ENCODE assay signal across 8 cellular contexts in the genomic region with DNA sequence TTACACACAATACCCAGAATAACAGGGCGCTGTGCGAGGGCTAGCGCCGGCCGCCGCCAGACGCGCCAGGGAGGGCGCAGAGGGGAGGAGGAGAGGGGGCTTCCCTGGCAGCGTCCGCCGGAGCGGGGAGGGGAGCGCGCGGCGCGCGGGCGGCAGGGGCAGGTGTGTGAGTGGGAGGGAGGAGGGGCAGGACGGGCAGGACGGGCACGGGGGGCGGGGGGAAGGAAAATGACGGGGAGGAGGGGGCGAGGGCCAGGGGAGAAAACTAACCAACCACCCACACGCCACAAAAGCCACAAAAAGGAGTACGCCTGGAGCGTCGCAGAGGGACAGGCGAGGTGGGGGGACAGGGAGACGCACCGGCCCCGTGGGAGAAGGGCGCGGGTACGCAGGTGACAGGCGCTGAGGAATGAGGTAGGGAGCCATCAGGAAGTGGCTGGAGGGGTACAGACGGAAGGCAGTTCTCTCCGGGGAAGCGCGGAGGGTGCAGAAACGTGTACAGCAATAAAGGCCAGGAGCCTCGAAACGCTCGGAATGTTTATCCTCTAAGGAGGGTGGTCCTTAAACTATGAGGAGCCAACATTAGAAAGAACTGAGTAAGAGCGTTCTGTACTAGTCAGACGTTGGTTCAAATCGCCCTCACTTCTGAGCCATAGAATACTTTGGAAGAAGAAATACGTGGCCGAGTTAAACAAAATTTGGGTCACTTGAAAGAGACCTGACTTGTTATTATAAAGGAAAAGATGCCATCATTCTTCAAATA. TPM values are rescaled to one million over a fixed set of nuclear protein-coding genes. Genes with fewer than 3 reads are reported as not detected.
DNase-seq lines count a peak whose midpoint lies in the region; ATAC-seq and TF ChIP-seq lines count a peak whose summit lies in the region.

No MANE protein-coding gene starts in this region.

- intact Hi-C loops in right lobe of liver (cut with DNase I): no loop called here

- no peaks in the 10 kb centered on the region for H3K9me3 ChIP-seq in right lobe of liver

- no peaks in the 10 kb centered on the region for H3K27me3 ChIP-seq in right lobe of liver

- H3K27ac ChIP-seq in right lobe of liver: peak overlapping the region; percentile 89 to 93 (median 91)

- peaks cover 49% of the 10 kb centered on the region for H3K4me1 Mint-ChIP-seq in WTC11

- peak overlapping the region; percentile 93 for H3K4me3 Mint-ChIP-seq in WTC11

- 1% methylated on average over 50 of the region's 51 CpGs for whole genome bisulfite sequencing in right lobe of liver (ENCODE audit: insufficient coverage, low coverage, low lambda C conversion rate, missing lambda C conversion rate)

- H3K4me1 ChIP-seq in right lobe of liver: peaks cover 0 to 15% (median 5%) of the 10 kb centered on the region in 4 donors

- DNase-seq in GDM1 (lab: John Stamatoyannopoulos, UW) (peak; percentile 89), NAMALWA (ENCODE audit: low spot score) (peak; percentile 68), WTC11 (ENCODE audit: low spot score) (peak; percentile 74), cerebellum (ENCODE audit: low spot score) (peak; percentile 50), right lobe of liver (peak; percentile 73 to 76 (median 73))
- DNase-seq in stimulated activated CD4-positive, alpha-beta T cell treated with anti-CD3 and anti-CD28 coated beads, TNF-alpha, amount 100 ng/mL, for 1 hour (ENCODE audit: low read depth in 3 of 3, low spot score in 1 of 3): peak; percentile 42 to 54 (median 44)

- ATAC-seq in WTC11: peak; percentile 61
- peak; percentile 55 to 71 (median 62) for ATAC-seq in right lobe of liver
- ATAC-seq in HG03095 (IDR thresholded peaks at IDR 0.05; ENCODE audit: unreplicated experiment): no peak
- no peak for ATAC-seq in HG02678 (IDR thresholded peaks at IDR 0.05; ENCODE audit: unreplicated experiment)

- peak overlapping the region; percentile 52 to 79 (median 62) for H3K4me3 ChIP-seq in right lobe of liver

- no peaks in the 10 kb centered on the region for H3K27me3 Mint-ChIP-seq in WTC11 (ENCODE audit: low read depth)

- no peaks in the 10 kb centered on the region for H3K9me3 Mint-ChIP-seq in WTC11

- CTCF ChIA-PET in WTC11 (lab: Charles Lee): no interaction called here

- POLR2A ChIA-PET in WTC11 (lab: Charles Lee): interaction anchor here (0.5 kb wide), 1 partner anchor 134 kb away, joined by 4 read pairs; no protein-coding TSS in a partner anchor

- H3K36me3 Mint-ChIP-seq in WTC11: peaks cover under 1% of the 10 kb centered on the region; the same call in 1 of the 2 replicates

- H3K27ac Mint-ChIP-seq in WTC11: peak overlapping the region; percentile 83

- H3K36me3 ChIP-seq in right lobe of liver: no peaks in the 10 kb centered on the region

- peak; percentile 29 for TF ChIP-seq POLR2A in right lobe of liver (IDR thresholded peaks at IDR 0.05)

- TF ChIP-seq CTCF in WTC11 (IDR thresholded peaks at IDR 0.05): no peak
- no peak for TF ChIP-seq CTCF in right lobe of liver (IDR thresholded peaks at IDR 0.05)

TF ChIP-seq in WTC11, 78 proteins besides CTCF, POLR2A, EP300 and RAD21:
- TF ChIP-seq SMAD4 (CRISPR knock-in tag; IDR thresholded peaks at IDR 0.05): no peak
- TF ChIP-seq, protein P1, sequence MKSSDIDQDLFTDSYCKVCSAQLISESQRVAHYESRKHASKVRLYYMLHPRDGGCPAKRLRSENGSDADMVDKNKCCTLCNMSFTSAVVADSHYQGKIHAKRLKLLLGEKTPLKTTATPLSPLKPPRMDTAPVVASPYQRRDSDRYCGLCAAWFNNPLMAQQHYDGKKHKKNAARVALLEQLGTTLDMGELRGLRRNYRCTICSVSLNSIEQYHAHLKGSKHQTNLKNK (CRISPR knock-in tag; IDR thresholded peaks at IDR 0.05): no peak
- TF ChIP-seq NFE2L1 (CRISPR knock-in tag; IDR thresholded peaks at IDR 0.05): no peak
- TF ChIP-seq, protein P2, sequence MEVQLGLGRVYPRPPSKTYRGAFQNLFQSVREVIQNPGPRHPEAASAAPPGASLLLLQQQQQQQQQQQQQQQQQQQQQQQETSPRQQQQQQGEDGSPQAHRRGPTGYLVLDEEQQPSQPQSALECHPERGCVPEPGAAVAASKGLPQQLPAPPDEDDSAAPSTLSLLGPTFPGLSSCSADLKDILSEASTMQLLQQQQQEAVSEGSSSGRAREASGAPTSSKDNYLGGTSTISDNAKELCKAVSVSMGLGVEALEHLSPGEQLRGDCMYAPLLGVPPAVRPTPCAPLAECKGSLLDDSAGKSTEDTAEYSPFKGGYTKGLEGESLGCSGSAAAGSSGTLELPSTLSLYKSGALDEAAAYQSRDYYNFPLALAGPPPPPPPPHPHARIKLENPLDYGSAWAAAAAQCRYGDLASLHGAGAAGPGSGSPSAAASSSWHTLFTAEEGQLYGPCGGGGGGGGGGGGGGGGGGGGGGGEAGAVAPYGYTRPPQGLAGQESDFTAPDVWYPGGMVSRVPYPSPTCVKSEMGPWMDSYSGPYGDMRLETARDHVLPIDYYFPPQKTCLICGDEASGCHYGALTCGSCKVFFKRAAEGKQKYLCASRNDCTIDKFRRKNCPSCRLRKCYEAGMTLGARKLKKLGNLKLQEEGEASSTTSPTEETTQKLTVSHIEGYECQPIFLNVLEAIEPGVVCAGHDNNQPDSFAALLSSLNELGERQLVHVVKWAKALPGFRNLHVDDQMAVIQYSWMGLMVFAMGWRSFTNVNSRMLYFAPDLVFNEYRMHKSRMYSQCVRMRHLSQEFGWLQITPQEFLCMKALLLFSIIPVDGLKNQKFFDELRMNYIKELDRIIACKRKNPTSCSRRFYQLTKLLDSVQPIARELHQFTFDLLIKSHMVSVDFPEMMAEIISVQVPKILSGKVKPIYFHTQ (CRISPR knock-in tag; IDR thresholded peaks at IDR 0.05): no peak
- TF ChIP-seq, protein P3, sequence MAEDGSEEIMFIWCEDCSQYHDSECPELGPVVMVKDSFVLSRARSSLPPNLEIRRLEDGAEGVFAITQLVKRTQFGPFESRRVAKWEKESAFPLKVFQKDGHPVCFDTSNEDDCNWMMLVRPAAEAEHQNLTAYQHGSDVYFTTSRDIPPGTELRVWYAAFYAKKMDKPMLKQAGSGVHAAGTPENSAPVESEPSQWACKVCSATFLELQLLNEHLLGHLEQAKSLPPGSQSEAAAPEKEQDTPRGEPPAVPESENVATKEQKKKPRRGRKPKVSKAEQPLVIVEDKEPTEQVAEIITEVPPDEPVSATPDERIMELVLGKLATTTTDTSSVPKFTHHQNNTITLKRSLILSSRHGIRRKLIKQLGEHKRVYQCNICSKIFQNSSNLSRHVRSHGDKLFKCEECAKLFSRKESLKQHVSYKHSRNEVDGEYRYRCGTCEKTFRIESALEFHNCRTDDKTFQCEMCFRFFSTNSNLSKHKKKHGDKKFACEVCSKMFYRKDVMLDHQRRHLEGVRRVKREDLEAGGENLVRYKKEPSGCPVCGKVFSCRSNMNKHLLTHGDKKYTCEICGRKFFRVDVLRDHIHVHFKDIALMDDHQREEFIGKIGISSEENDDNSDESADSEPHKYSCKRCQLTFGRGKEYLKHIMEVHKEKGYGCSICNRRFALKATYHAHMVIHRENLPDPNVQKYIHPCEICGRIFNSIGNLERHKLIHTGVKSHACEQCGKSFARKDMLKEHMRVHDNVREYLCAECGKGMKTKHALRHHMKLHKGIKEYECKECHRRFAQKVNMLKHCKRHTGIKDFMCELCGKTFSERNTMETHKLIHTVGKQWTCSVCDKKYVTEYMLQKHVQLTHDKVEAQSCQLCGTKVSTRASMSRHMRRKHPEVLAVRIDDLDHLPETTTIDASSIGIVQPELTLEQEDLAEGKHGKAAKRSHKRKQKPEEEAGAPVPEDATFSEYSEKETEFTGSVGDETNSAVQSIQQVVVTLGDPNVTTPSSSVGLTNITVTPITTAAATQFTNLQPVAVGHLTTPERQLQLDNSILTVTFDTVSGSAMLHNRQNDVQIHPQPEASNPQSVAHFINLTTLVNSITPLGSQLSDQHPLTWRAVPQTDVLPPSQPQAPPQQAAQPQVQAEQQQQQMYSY (CRISPR knock-in tag; IDR thresholded peaks at IDR 0.05): peak; percentile 64
- TF ChIP-seq SP1 (CRISPR knock-in tag; conservative IDR thresholded peaks at IDR 0.05): peak; percentile 13; the same call in 1 of the 2 replicates

RNA-seq across cellular contexts. Expression of a gene that starts 0.7 kb away (rescaled TPM):
- total RNA-seq in WTC11 (2021) (31.1 to 36.8 TPM (median 36.2 TPM) in 3 replicates), cerebellum (77.8 TPM), right lobe of liver (10 to 100 TPM in 4 of 6 experiments, 1 to 10 TPM in 2; 9.3 to 14.9 (median 12.0) TPM)

Comparison
In these comparisons a context has a peak if more than half of its experiments do, and no peak if none do; other contexts are left out.
1. ATAC-seq: peak in WTC11 (single experiment) and right lobe of liver (4 of 4); none in HG03095 (single experiment) and HG02678 (single experiment).
2. Peak in every context shown above with its lines, with median percentiles within 50 percentile points of each other: DNase-seq.